20 cellular contexts compared by ENCODE assay signal in genomic region chr5:154386952-154387629, GRCh38.
"Had no signal": no experiment of that assay in that cellular context is flagged by ENCODE, and none has a peak within 500 bp of the region (broad histone marks: within the 10 kb centered on the region; RNA-seq: fewer than 3 reads in every experiment).

No MANE protein-coding gene starts in this region.

- H3K27me3 Mint-ChIP-seq: activated CD8-positive, alpha-beta T cell treated with anti-CD3 and anti-CD28 coated beads for 36 hours; activated naive CD8-positive, alpha-beta T cell treated with anti-CD3 and anti-CD28 coated beads, Interleukin-2, amount 10 ng/mL, durations not matched to agents 7 days and 5 days; dendritic cell treated with granulocyte-macrophage colony-stimulating factor and Interleukin-4, amounts not matched to agents 40 ng/mL and 50 ng/mL, for 4 days; stimulated activated naive B cell treated with anti-CD40 and anti-IgM and Interleukin-4, amounts not matched to agents 10 μg/mL and 1 μg/mL and 100 μg/mL, for 72 hours had no signal

- H3K9me3 ChIP-seq: neutrophil, thyroid gland, uterus had no signal

- H3K4me1 ChIP-seq: uterus had no signal

- DNase-seq: activated CD4-positive, alpha-beta T cell treated with anti-CD3 and anti-CD28 coated beads for 48 hours; activated CD8-positive, alpha-beta memory T cell treated with anti-CD3 and anti-CD28 coated beads, Interleukin-2, amount 50 U/mL, for 4 hours; activated CD8-positive, alpha-beta T cell treated with anti-CD3 and anti-CD28 coated beads for 36 hours; activated naive CD8-positive, alpha-beta T cell treated with anti-CD3 and anti-CD28 coated beads, Interleukin-2, amount 10 ng/mL, durations not matched to agents 7 days and 5 days; activated T-cell treated with anti-CD3 and anti-CD28 coated beads, Interleukin-2, amount 50 U/mL, for 72 hours; brain microvascular endothelial cell; cerebellar nuclear complex; effector memory CD4-positive, alpha-beta T cell; foreskin melanocyte; head of caudate nucleus; midbrain; retina; stimulated activated CD4-positive, alpha-beta T cell treated with anti-CD3 and anti-CD28 coated beads, Interleukin-2, amount 100 ng/mL, for 48 hours; stimulated activated naive B cell treated with anti-CD40 and anti-IgM and Interleukin-4, amounts not matched to agents 10 μg/mL and 1 μg/mL and 100 μg/mL, for 72 hours; T-helper 2 cell; thyroid gland; uterus had no signal

- ATAC-seq: activated CD8-positive, alpha-beta T cell treated with anti-CD3 and anti-CD28 coated beads for 36 hours; activated T-cell treated with anti-CD3 and anti-CD28 coated beads, Interleukin-2, amount 50 U/mL, for 72 hours; stimulated activated naive B cell treated with anti-CD40 and anti-IgM and Interleukin-4, amounts not matched to agents 10 μg/mL and 1 μg/mL and 100 μg/mL, for 72 hours; WTC11 had no signal

- H3K27me3 ChIP-seq: brain microvascular endothelial cell, neutrophil, thyroid gland, uterus had no signal

- H3K4me3 ChIP-seq: thyroid gland, uterus had no signal

- H3K36me3 ChIP-seq: uterus had no signal

- H3K4me3 Mint-ChIP-seq: activated CD8-positive, alpha-beta T cell treated with anti-CD3 and anti-CD28 coated beads for 36 hours; activated naive CD8-positive, alpha-beta T cell treated with anti-CD3 and anti-CD28 coated beads, Interleukin-2, amount 10 ng/mL, durations not matched to agents 7 days and 5 days; activated T-cell treated with anti-CD3 and anti-CD28 coated beads, Interleukin-2, amount 50 U/mL, for 72 hours; dendritic cell treated with granulocyte-macrophage colony-stimulating factor and Interleukin-4, amounts not matched to agents 40 ng/mL and 50 ng/mL, for 4 days; stimulated activated naive B cell treated with anti-CD40 and anti-IgM and Interleukin-4, amounts not matched to agents 10 μg/mL and 1 μg/mL and 100 μg/mL, for 72 hours; WTC11 had no signal

- H3K27ac ChIP-seq: brain microvascular endothelial cell, neutrophil, thyroid gland, uterus had no signal

- H3K27ac Mint-ChIP-seq: activated CD8-positive, alpha-beta T cell treated with anti-CD3 and anti-CD28 coated beads for 36 hours; activated naive CD8-positive, alpha-beta T cell treated with anti-CD3 and anti-CD28 coated beads, Interleukin-2, amount 10 ng/mL, durations not matched to agents 7 days and 5 days; activated T-cell treated with anti-CD3 and anti-CD28 coated beads, Interleukin-2, amount 50 U/mL, for 72 hours; dendritic cell treated with granulocyte-macrophage colony-stimulating factor and Interleukin-4, amounts not matched to agents 40 ng/mL and 50 ng/mL, for 4 days; stimulated activated naive B cell treated with anti-CD40 and anti-IgM and Interleukin-4, amounts not matched to agents 10 μg/mL and 1 μg/mL and 100 μg/mL, for 72 hours; WTC11 had no signal
